ENCODE assay signal across 1 cellular context in genomic region chr14:21543426-21544350, GRCh38.
TF ChIP-seq lines count a peak whose summit lies in the region.

No MANE protein-coding gene starts in this region.

TF ChIP-seq in HepG2, 621 proteins besides CTCF, POLR2A, EP300 and RAD21:
- TF ChIP-seq ZBTB4 (CRISPR knock-in tag; IDR thresholded peaks at IDR 0.05; ENCODE audit: borderline replicate concordance) (no peak), PCBP2 (optimal IDR thresholded peaks at IDR 0.05; ENCODE audit: low read depth, low read length, poor library complexity, severe bottlenecking) (peak; percentile 74), ZNF652 (CRISPR knock-in tag; IDR thresholded peaks at IDR 0.05; ENCODE audit: borderline replicate concordance, low read depth) (peak; percentile 65; the same call in 1 of the 2 replicates)
